ENCODE assay signal across 27 cellular contexts in genomic region chr14:73344304-73344703, GRCh38.
DNase-seq lines count a peak whose midpoint lies in the region; ATAC-seq and TF ChIP-seq lines count a peak whose summit lies in the region.
"Had no signal": no experiment of that assay in that cellular context is flagged by ENCODE, and none has a peak within 500 bp of the region (broad histone marks: within the 10 kb centered on the region; RNA-seq: fewer than 3 reads in every experiment).

No MANE protein-coding gene starts in this region.

- peak overlapping the region; percentile 22 for H3K4me3 Mint-ChIP-seq in glutamatergic neuron (ENCODE audit: unreplicated experiment)
- H3K4me3 Mint-ChIP-seq in CD8-positive, alpha-beta memory T cell: no peak overlapping the region
- H3K4me3 Mint-ChIP-seq: activated CD8-positive, alpha-beta T cell treated with anti-CD3 and anti-CD28 coated beads, Interleukin-2, amount 10 ng/mL, durations not matched to agents 7 days and 5 days; activated naive CD4-positive, alpha-beta T cell treated with anti-CD3 and anti-CD28 coated beads, Interleukin-2, amount 10 ng/mL, durations not matched to agents 7 days and 5 days; IgD-negative memory B cell; immature natural killer cell; stimulated activated memory B cell treated with anti-CD40 and anti-IgM and Interleukin-4, amounts not matched to agents 10 μg/mL and 1 μg/mL and 100 μg/mL, for 72 hours; T-helper 1 cell treated with Interleukin-12 subunit alpha and Interleukin-12 subunit beta and Interleukin-4 antibody, amounts not matched to agents 30 μg/mL and 1 μg/mL, for 36 hours; type B pancreatic cell had no signal

- intact Hi-C loops in IMR-90 (cut with micrococcal nuclease): no loop called here

- H3K18ac ChIP-seq in IMR-90 (ENCODE audit: low read depth, low read length): no peak overlapping the region

- H3K27ac ChIP-seq in IMR-90 (ENCODE audit: insufficient read depth, low read length): no peak overlapping the region
- H3K27ac ChIP-seq in CD8-positive, alpha-beta memory T cell (ENCODE audit: low read depth, low read length): no peak overlapping the region
- H3K27ac ChIP-seq: BLaER1, gastroesophageal sphincter, pancreas, PC-9 had no signal

- H2BK120ac ChIP-seq in IMR-90 (ENCODE audit: low read depth, low read length): no peak overlapping the region

- H3K56ac ChIP-seq in IMR-90 (ENCODE audit: extremely low read depth, insufficient read depth, low read length): no peak overlapping the region

- dilution Hi-C loops in IMR-90 (cut with HindIII; ENCODE audit: low sequenced_read_pairs, unreplicated experiment): no loop called here

- H3K79me1 ChIP-seq in IMR-90 (ENCODE audit: low read depth in 1 of 2, low read length in 2 of 2): peaks cover 42 to 63% of the 10 kb centered on the region in 2 experiments

- TF ChIP-seq CTCF in IMR-90 (conservative IDR thresholded peaks at IDR 0.05; ENCODE audit: low read depth, low read length): no peak
- no peak for TF ChIP-seq CTCF in glutamatergic neuron (IDR thresholded peaks at IDR 0.05; ENCODE audit: partially characterized antibody, unreplicated experiment)

- H3K27ac Mint-ChIP-seq in glutamatergic neuron (ENCODE audit: unreplicated experiment): peak overlapping the region; percentile 89
- no peak overlapping the region for H3K27ac Mint-ChIP-seq in CD8-positive, alpha-beta memory T cell
- H3K27ac Mint-ChIP-seq: activated CD8-positive, alpha-beta T cell treated with anti-CD3 and anti-CD28 coated beads, Interleukin-2, amount 10 ng/mL, durations not matched to agents 7 days and 5 days; activated naive CD4-positive, alpha-beta T cell treated with anti-CD3 and anti-CD28 coated beads, Interleukin-2, amount 10 ng/mL, durations not matched to agents 7 days and 5 days; IgD-negative memory B cell; immature natural killer cell; stimulated activated memory B cell treated with anti-CD40 and anti-IgM and Interleukin-4, amounts not matched to agents 10 μg/mL and 1 μg/mL and 100 μg/mL, for 72 hours; T-helper 1 cell treated with Interleukin-12 subunit alpha and Interleukin-12 subunit beta and Interleukin-4 antibody, amounts not matched to agents 30 μg/mL and 1 μg/mL, for 36 hours; type B pancreatic cell had no signal

- H3K27me3 ChIP-seq in IMR-90 (ENCODE audit: control insufficient read depth, insufficient read depth, low read length): no peaks in the 10 kb centered on the region
- H3K27me3 ChIP-seq in CD8-positive, alpha-beta memory T cell (ENCODE audit: insufficient read depth, low read length, poor library complexity, severe bottlenecking): no peaks in the 10 kb centered on the region
- H3K27me3 ChIP-seq: BLaER1, gastroesophageal sphincter, pancreas had no signal

- H3K27me3 Mint-ChIP-seq in glutamatergic neuron (ENCODE audit: unreplicated experiment): no peaks in the 10 kb centered on the region
- no peaks in the 10 kb centered on the region for H3K27me3 Mint-ChIP-seq in CD8-positive, alpha-beta memory T cell
- H3K27me3 Mint-ChIP-seq: activated naive CD4-positive, alpha-beta T cell treated with anti-CD3 and anti-CD28 coated beads, Interleukin-2, amount 10 ng/mL, durations not matched to agents 7 days and 5 days; IgD-negative memory B cell; stimulated activated memory B cell treated with anti-CD40 and anti-IgM and Interleukin-4, amounts not matched to agents 10 μg/mL and 1 μg/mL and 100 μg/mL, for 72 hours; type B pancreatic cell had no signal

- peaks cover 4% of the 10 kb centered on the region for H3K9me3 Mint-ChIP-seq in glutamatergic neuron (ENCODE audit: unreplicated experiment)
- H3K9me3 Mint-ChIP-seq in CD8-positive, alpha-beta memory T cell: no peaks in the 10 kb centered on the region
- H3K9me3 Mint-ChIP-seq: activated naive CD4-positive, alpha-beta T cell treated with anti-CD3 and anti-CD28 coated beads, Interleukin-2, amount 10 ng/mL, durations not matched to agents 7 days and 5 days; IgD-negative memory B cell; immature natural killer cell; stimulated activated memory B cell treated with anti-CD40 and anti-IgM and Interleukin-4, amounts not matched to agents 10 μg/mL and 1 μg/mL and 100 μg/mL, for 72 hours; T-helper 1 cell treated with Interleukin-12 subunit alpha and Interleukin-12 subunit beta and Interleukin-4 antibody, amounts not matched to agents 30 μg/mL and 1 μg/mL, for 36 hours; type B pancreatic cell had no signal

- H3K23ac ChIP-seq in IMR-90 (ENCODE audit: low read depth, low read length): no peak overlapping the region

- H3K14ac ChIP-seq in IMR-90 (replicated peaks; ENCODE audit: low read depth, low read length): no peak overlapping the region

- no peak for TF ChIP-seq RAD21 in IMR-90 (IDR thresholded peaks at IDR 0.05; ENCODE audit: low read length)

- CTCF ChIA-PET in IMR-90 (lab: Yijun Ruan, JAX): interaction anchor here (0.6 kb wide), 1 partner anchor 29 kb away, joined by 3 read pairs; no protein-coding TSS in a partner anchor
- CTCF ChIA-PET in CD8-positive, alpha-beta memory T cell (lab: Charles Lee): no interaction called here

- H4K5ac ChIP-seq in IMR-90 (ENCODE audit: low read depth, low read length): no peak overlapping the region

- TF ChIP-seq POLR2A in IMR-90 (IDR thresholded peaks at IDR 0.05; ENCODE audit: low read depth, low read length): no peak

- H4K91ac ChIP-seq in IMR-90 (ENCODE audit: insufficient read depth, low read depth, low read length): no peak overlapping the region

- no peaks in the 10 kb centered on the region for H3K36me3 Mint-ChIP-seq in glutamatergic neuron (ENCODE audit: unreplicated experiment)
- H3K36me3 Mint-ChIP-seq in CD8-positive, alpha-beta memory T cell: peaks cover 0 to 4% (median 3%) of the 10 kb centered on the region in 3 donors
- H3K36me3 Mint-ChIP-seq: activated naive CD4-positive, alpha-beta T cell treated with anti-CD3 and anti-CD28 coated beads, Interleukin-2, amount 10 ng/mL, durations not matched to agents 7 days and 5 days; immature natural killer cell; type B pancreatic cell had no signal

- DNase-seq in G401 (ENCODE audit: low spot score) (peak; percentile 81), IMR-90 (peak; percentile 26), NCI-H524 treated with DMSO at 0.1 percent for 48 hours (lab: John Stamatoyannopoulos, UW) (peak; percentile 99), glutamatergic neuron (no peak), iPS-NIHi7 (ENCODE audit: extremely low spot score) (no peak)
- DNase-seq in CD8-positive, alpha-beta memory T cell: no peak
- DNase-seq: activated CD8-positive, alpha-beta T cell treated with anti-CD3 and anti-CD28 coated beads, Interleukin-2, amount 10 ng/mL, durations not matched to agents 7 days and 5 days; activated naive CD4-positive, alpha-beta T cell treated with anti-CD3 and anti-CD28 coated beads, Interleukin-2, amount 10 ng/mL, durations not matched to agents 7 days and 5 days; amygdala; DMS79; GDM1; immature natural killer cell; mesenchymal stem cell; NCI-H2029 treated with DMSO at 0.1 percent for 48 hours; NK-92 treated with Interleukin-12 subunit alpha and Interleukin-12 subunit beta, amount 100 ng/mL, for 24 hours; pancreas; PC-9; retina; Right ventricle myocardium superior had no signal

- in situ Hi-C loops in G401 (cut with HindIII; ENCODE audit: low sequenced_read_pairs) (no loop called here), IMR-90 (cut with MboI; ENCODE audit: low sequenced_read_pairs) (no loop called here)

- no peaks in the 10 kb centered on the region for H3K9me3 ChIP-seq in IMR-90 (ENCODE audit: control insufficient read depth, insufficient read depth, low read length)
- H3K9me3 ChIP-seq in CD8-positive, alpha-beta memory T cell (ENCODE audit: low read length): no peaks in the 10 kb centered on the region
- H3K9me3 ChIP-seq: BLaER1, gastroesophageal sphincter, pancreas had no signal

- BruUV-seq in IMR-90 (replicated peaks; lab: Mats Ljungman, UMichigan): no TSS peak

- H4K20me1 ChIP-seq in IMR-90 (ENCODE audit: insufficient read depth, low read length): peaks cover 24% of the 10 kb centered on the region; the same call in 1 of the 2 replicates

- no peak overlapping the region for H3K4me2 ChIP-seq in IMR-90 (ENCODE audit: low read depth, low read length)
- H3K4me2 ChIP-seq: BLaER1, PC-9 had no signal

- no peak overlapping the region for H2AK5ac ChIP-seq in IMR-90 (ENCODE audit: low read depth, low read length)

- no peak overlapping the region for H2BK5ac ChIP-seq in IMR-90 (ENCODE audit: low read depth, low read length, poor library complexity, severe bottlenecking)

- ATAC-seq in IMR-90 (ENCODE audit: low read depth) (no peak), GM21723 (IDR thresholded peaks at IDR 0.05; ENCODE audit: unreplicated experiment) (no peak)
- ATAC-seq: activated CD8-positive, alpha-beta T cell treated with anti-CD3 and anti-CD28 coated beads, Interleukin-2, amount 10 ng/mL, durations not matched to agents 7 days and 5 days; gastroesophageal sphincter; pancreas; SK-N-SH treated with all-trans-retinoic acid at 6 μM for 48 hours; stimulated activated memory B cell treated with anti-CD40 and anti-IgM and Interleukin-4, amounts not matched to agents 10 μg/mL and 1 μg/mL and 100 μg/mL, for 72 hours had no signal

- H3K9ac ChIP-seq in IMR-90 (ENCODE audit: low read depth, low read length): no peak overlapping the region
- H3K9ac ChIP-seq: BLaER1 had no signal

- no peak overlapping the region for H4K8ac ChIP-seq in IMR-90 (ENCODE audit: low read depth in 2 of 2, low read length in 2 of 2)

- peaks cover 4% of the 10 kb centered on the region for H3K36me3 ChIP-seq in IMR-90 (ENCODE audit: control insufficient read depth, insufficient read depth, low read length)
- H3K36me3 ChIP-seq in CD8-positive, alpha-beta memory T cell (ENCODE audit: insufficient read depth, low read length): no peaks in the 10 kb centered on the region
- H3K36me3 ChIP-seq: gastroesophageal sphincter, pancreas had no signal

- POLR2A ChIA-PET in IMR-90 (lab: Charles Lee; ENCODE audit: unreplicated experiment): no interaction called here
- POLR2A ChIA-PET in CD8-positive, alpha-beta memory T cell (lab: Charles Lee): no interaction called here

- H3K9me1 ChIP-seq in IMR-90 (ENCODE audit: insufficient read depth, low read length): peaks cover 13% of the 10 kb centered on the region

- peaks cover 39% of the 10 kb centered on the region for H3K4me1 Mint-ChIP-seq in glutamatergic neuron (ENCODE audit: low read depth, unreplicated experiment)
- peaks cover 1 to 9% (median 5%) of the 10 kb centered on the region in 3 donors for H3K4me1 Mint-ChIP-seq in CD8-positive, alpha-beta memory T cell
- H3K4me1 Mint-ChIP-seq: activated naive CD4-positive, alpha-beta T cell treated with anti-CD3 and anti-CD28 coated beads, Interleukin-2, amount 10 ng/mL, durations not matched to agents 7 days and 5 days had no signal

- no peak overlapping the region for H2BK15ac ChIP-seq in IMR-90 (ENCODE audit: low read depth, low read length)

- H3K4ac ChIP-seq in IMR-90 (ENCODE audit: low read depth, low read length): no peak overlapping the region

- no CpG with 5 or more reads among the region's 1 CpG for WGBS in IMR-90 (ENCODE audit: extremely low coverage in 2 of 2, insufficient read length in 1 of 2), 2 experiments

- no peak overlapping the region for H3K4me3 ChIP-seq in IMR-90 (ENCODE audit: insufficient read depth, low read depth, low read length)
- no peak overlapping the region for H3K4me3 ChIP-seq in CD8-positive, alpha-beta memory T cell (ENCODE audit: low read length)
- H3K4me3 ChIP-seq: BLaER1, gastroesophageal sphincter, pancreas, PC-9 had no signal

- no peak overlapping the region for H2AK9ac ChIP-seq in IMR-90 (replicated peaks; ENCODE audit: low read depth, low read length, poor library complexity)

- H3K4me1 ChIP-seq in IMR-90 (ENCODE audit: control insufficient read depth, insufficient read depth, low read length): 0 out of 2 replicates have a peak, but pooled peaks cover 3% of the 10 kb centered on the region
- H3K4me1 ChIP-seq in CD8-positive, alpha-beta memory T cell (ENCODE audit: insufficient read depth, low read length): no peaks in the 10 kb centered on the region
- H3K4me1 ChIP-seq: BLaER1, pancreas had no signal

- H2AFZ ChIP-seq in IMR-90 (replicated peaks; ENCODE audit: low read length, poor library complexity): no peak overlapping the region
- H2AFZ ChIP-seq: PC-9 had no signal

- no peak overlapping the region for H2BK20ac ChIP-seq in IMR-90 (ENCODE audit: low read depth, low read length)

Comparison
In these comparisons a context has a peak if more than half of its experiments do, and no peak if none do; other contexts are left out.
1. DNase-seq: peak in G401 (single experiment), IMR-90 (single experiment) and NCI-H524 treated with DMSO at 0.1 percent for 48 hours (single experiment); none in glutamatergic neuron (single experiment), CD8-positive, alpha-beta memory T cell (0 of 5) and iPS-NIHi7 (single experiment).